Comparison of ENCODE assay signal across 19 cellular contexts in genomic region chr7:155169498-155170065, GRCh38.
DNase-seq lines count a peak whose midpoint lies in the region; ATAC-seq and TF ChIP-seq lines count a peak whose summit lies in the region.
"Had no signal": no experiment of that assay in that cellular context is flagged by ENCODE, and none has a peak within 500 bp of the region (broad histone marks: within the 10 kb centered on the region; RNA-seq: fewer than 3 reads in every experiment).

No MANE protein-coding gene starts in this region.

- intact Hi-C loops in PC-3 (cut with micrococcal nuclease), result loop anchor here (10.0 kb wide), 1 partner anchor 165 kb away; the partner anchor contains the start of gene PAXIP1

- no peaks in the 10 kb centered on the region for H3K9me3 Mint-ChIP-seq in CD8-positive, alpha-beta memory T cell
- H3K9me3 Mint-ChIP-seq: H9 had no signal

- H3K27ac Mint-ChIP-seq in CD8-positive, alpha-beta memory T cell, result no peak overlapping the region
- H3K27ac Mint-ChIP-seq: H9 had no signal

- H2AFZ ChIP-seq in PC-3 (ENCODE audit: low read length), result peak overlapping the region; percentile 42; the same call in 1 of the 2 replicates
- no peak overlapping the region for H2AFZ ChIP-seq in osteoblast (ENCODE audit: low read length)

- H3F3A ChIP-seq in PC-3 (ENCODE audit: low read length, unreplicated experiment), result no peaks in the 10 kb centered on the region

- H3K36me3 Mint-ChIP-seq in CD8-positive, alpha-beta memory T cell, result no peaks in the 10 kb centered on the region

- no peak for ATAC-seq in PC-3
- ATAC-seq: Right ventricle myocardium inferior had no signal

- CTCF ChIA-PET in PC-3 (lab: Charles Lee), result no interaction called here
- CTCF ChIA-PET in CD8-positive, alpha-beta memory T cell (lab: Charles Lee), result no interaction called here

- no peak overlapping the region for H3K9ac ChIP-seq in PC-3 (ENCODE audit: low read length)

- peak; percentile 44 for DNase-seq in activated CD8-positive, alpha-beta memory T cell treated with anti-CD3 and anti-CD28 coated beads for 24 hours
- no peak for DNase-seq in activated CD8-positive, alpha-beta memory T cell treated with anti-CD3 and anti-CD28 coated beads, Interleukin-2, amount 50 U/mL, for 4 hours
- peak; percentile 77 to 83 for DNase-seq in NCI-H187 (lab: John Stamatoyannopoulos, UW)
- no peak for DNase-seq in PC-3
- peak; percentile 68 for DNase-seq in osteoblast (ENCODE audit: insufficient read length, low spot score, missing footprints)
- DNase-seq in WERI-Rb-1, result no peak
- DNase-seq in T1000 (lab: John Stamatoyannopoulos, UW), result no peak
- no peak for DNase-seq in CD8-positive, alpha-beta memory T cell
- DNase-seq: DMS 273 treated with DMSO at 0.1 percent for 48 hours, H9, MV-4-11, NCI-H146, NCI-H2171, NCI-H748 treated with DMSO at 0.1 percent for 48 hours, Peyer's patch, T-helper 1 cell had no signal

- BruUV-seq in PC-3 (replicated peaks; lab: Mats Ljungman, UMichigan), result no TSS peak

- H3K36me3 ChIP-seq in PC-3 (ENCODE audit: low read depth, low read length) (no peaks in the 10 kb centered on the region), osteoblast (ENCODE audit: insufficient read depth, low read length) (no peaks in the 10 kb centered on the region), WERI-Rb-1 (no peaks in the 10 kb centered on the region)
- no peaks in the 10 kb centered on the region for H3K36me3 ChIP-seq in CD8-positive, alpha-beta memory T cell (ENCODE audit: insufficient read depth, low read length)
- H3K36me3 ChIP-seq: Peyer's patch had no signal

- no peaks in the 10 kb centered on the region for H3K9me3 ChIP-seq in PC-3 (ENCODE audit: low read length)
- H3K9me3 ChIP-seq in osteoblast (ENCODE audit: low read depth, low read length), result no peaks in the 10 kb centered on the region
- H3K9me3 ChIP-seq in WERI-Rb-1 (ENCODE audit: severe bottlenecking), result peaks cover 3% of the 10 kb centered on the region
- no peaks in the 10 kb centered on the region for H3K9me3 ChIP-seq in CD8-positive, alpha-beta memory T cell (ENCODE audit: low read length)
- H3K9me3 ChIP-seq: Peyer's patch had no signal

- H3K27me3 ChIP-seq in PC-3 (ENCODE audit: low read length), result peaks cover 35% of the 10 kb centered on the region
- peaks cover 7% of the 10 kb centered on the region for H3K27me3 ChIP-seq in osteoblast (ENCODE audit: insufficient read depth, low read length)
- no peaks in the 10 kb centered on the region for H3K27me3 ChIP-seq in WERI-Rb-1 (ENCODE audit: insufficient read depth, low read depth, severe bottlenecking)
- peaks cover 4% of the 10 kb centered on the region for H3K27me3 ChIP-seq in CD8-positive, alpha-beta memory T cell (ENCODE audit: insufficient read depth, low read length, poor library complexity, severe bottlenecking)
- H3K27me3 ChIP-seq: Peyer's patch had no signal

- H3K9me2 ChIP-seq in PC-3 (replicated peaks; ENCODE audit: low read length), result no peaks in the 10 kb centered on the region

- peak overlapping the region; percentile 39 for H3K4me2 ChIP-seq in PC-3 (ENCODE audit: low read length)
- H3K4me2 ChIP-seq in osteoblast (ENCODE audit: insufficient read depth, low read length), result no peak overlapping the region

- H3K4me3 ChIP-seq in PC-3 (ENCODE audit: low read length), result no peak overlapping the region
- no peak overlapping the region for H3K4me3 ChIP-seq in osteoblast (ENCODE audit: insufficient read depth, low read length)
- no peak overlapping the region for H3K4me3 ChIP-seq in WERI-Rb-1 (ENCODE audit: low read depth, low read length)
- no peak overlapping the region for H3K4me3 ChIP-seq in CD8-positive, alpha-beta memory T cell (ENCODE audit: low read length)
- H3K4me3 ChIP-seq: Peyer's patch, SK-N-MC had no signal

- H3K27me3 Mint-ChIP-seq in CD8-positive, alpha-beta memory T cell, result peaks cover 16 to 53% of the 10 kb centered on the region in 2 donors

- H3K27ac ChIP-seq in PC-3 (ENCODE audit: low read length), result no peak overlapping the region
- H3K27ac ChIP-seq in osteoblast (ENCODE audit: low read depth, low read length), result no peak overlapping the region
- H3K27ac ChIP-seq in WERI-Rb-1, result no peak overlapping the region
- H3K27ac ChIP-seq in CD8-positive, alpha-beta memory T cell (ENCODE audit: low read depth, low read length), result no peak overlapping the region
- H3K27ac ChIP-seq: C4-2B, Peyer's patch, SK-N-MC had no signal

- no peaks in the 10 kb centered on the region for H4K20me1 ChIP-seq in PC-3 (ENCODE audit: low read length)
- no peaks in the 10 kb centered on the region for H4K20me1 ChIP-seq in osteoblast (ENCODE audit: insufficient read depth, low read length)

- H3K4me1 Mint-ChIP-seq in CD8-positive, alpha-beta memory T cell, result no peaks in the 10 kb centered on the region
- H3K4me1 Mint-ChIP-seq: H9 had no signal

- POLR2A ChIA-PET in PC-3 (lab: Charles Lee; ENCODE audit: unreplicated experiment), result no interaction called here
- POLR2A ChIA-PET in CD8-positive, alpha-beta memory T cell (lab: Charles Lee), result no interaction called here

- TF ChIP-seq CTCF in PC-3 (conservative IDR thresholded peaks at IDR 0.05; ENCODE audit: low read depth, low read length) (no peak), osteoblast (IDR thresholded peaks at IDR 0.05; ENCODE audit: extremely low read depth, low read depth, low read length) (no peak), WERI-Rb-1 (IDR thresholded peaks at IDR 0.05; ENCODE audit: low read depth, low read length) (no peak)

- H3K4me3 Mint-ChIP-seq in CD8-positive, alpha-beta memory T cell, result no peak overlapping the region
- H3K4me3 Mint-ChIP-seq: H9 had no signal

- H3K79me2 ChIP-seq in PC-3 (ENCODE audit: low read length) (no peaks in the 10 kb centered on the region), osteoblast (ENCODE audit: insufficient read depth, low read length) (no peaks in the 10 kb centered on the region)

- peaks cover 4% of the 10 kb centered on the region; the same call in 1 of the 2 replicates for H3K4me1 ChIP-seq in PC-3 (ENCODE audit: insufficient read depth, low read length)
- peaks cover 2% of the 10 kb centered on the region for H3K4me1 ChIP-seq in osteoblast (ENCODE audit: insufficient read depth, low read length)
- H3K4me1 ChIP-seq in CD8-positive, alpha-beta memory T cell (ENCODE audit: insufficient read depth, low read length), result no peaks in the 10 kb centered on the region
- H3K4me1 ChIP-seq: Peyer's patch had no signal

Comparison
In these comparisons a context has a peak if more than half of its experiments do, and no peak if none do; other contexts are left out.
1. DNase-seq: peak in activated CD8-positive, alpha-beta memory T cell treated with anti-CD3 and anti-CD28 coated beads for 24 hours (single experiment), NCI-H187 (2 of 2) and osteoblast (single experiment); none in activated CD8-positive, alpha-beta memory T cell treated with anti-CD3 and anti-CD28 coated beads, Interleukin-2, amount 50 U/mL, for 4 hours (single experiment), PC-3 (single experiment), WERI-Rb-1 (single experiment), T1000 (single experiment) and CD8-positive, alpha-beta memory T cell (0 of 5).